Comparison of ENCODE assay signal across 15 cellular contexts in genomic region chr20:688809-689208, GRCh38. TPM values are rescaled to one million over a fixed set of nuclear protein-coding genes. Genes with fewer than 3 reads are reported as not detected.
DNase-seq lines count a peak whose midpoint lies in the region; ATAC-seq and TF ChIP-seq lines count a peak whose summit lies in the region.
"Had no signal": no experiment of that assay in that cellular context is flagged by ENCODE, and none has a peak within 500 bp of the region (broad histone marks: within the 10 kb centered on the region; RNA-seq: fewer than 3 reads in every experiment).

No MANE protein-coding gene starts in this region.

- DNase-seq in M059J (ENCODE audit: low read depth) (peak; percentile 38), ecto neural progenitor cell (ENCODE audit: low spot score) (peak; percentile 80), neural crest cell (ENCODE audit: low read depth, low spot score) (no peak)
- DNase-seq in CD4-positive, alpha-beta T cell, result no peak
- DNase-seq in activated naive CD4-positive, alpha-beta T cell treated with anti-CD3 and anti-CD28 coated beads for 36 hours, result no peak
- DNase-seq: COR-L47, naive B cell, NCI-H1417 treated with DMSO at 0.1 percent for 48 hours, T-helper 1 cell had no signal

- no peaks in the 10 kb centered on the region for H3K36me3 Mint-ChIP-seq in neural crest cell (ENCODE audit: low read depth)
- no peaks in the 10 kb centered on the region for H3K36me3 Mint-ChIP-seq in CD4-positive, alpha-beta T cell (ENCODE audit: low read depth)
- H3K36me3 Mint-ChIP-seq in activated naive CD4-positive, alpha-beta T cell treated with anti-CD3 and anti-CD28 coated beads for 36 hours (ENCODE audit: low read depth), result no peaks in the 10 kb centered on the region
- H3K36me3 Mint-ChIP-seq: naive B cell had no signal

- peaks cover 12% of the 10 kb centered on the region for H3K4me1 Mint-ChIP-seq in neural crest cell
- H3K4me1 Mint-ChIP-seq in CD4-positive, alpha-beta T cell (ENCODE audit: low read depth), result no peaks in the 10 kb centered on the region
- no peaks in the 10 kb centered on the region for H3K4me1 Mint-ChIP-seq in activated naive CD4-positive, alpha-beta T cell treated with anti-CD3 and anti-CD28 coated beads for 36 hours (ENCODE audit: low read depth)
- H3K4me1 Mint-ChIP-seq: naive B cell had no signal

- intact Hi-C loops in CD4-positive, alpha-beta T cell (cut with DNase I, micrococcal nuclease), result no loop called here
- intact Hi-C loops in activated naive CD4-positive, alpha-beta T cell treated with anti-CD3 and anti-CD28 coated beads for 36 hours (cut with micrococcal nuclease), result no loop called here

- peaks cover 61% of the 10 kb centered on the region for H3K27me3 Mint-ChIP-seq in neural crest cell (ENCODE audit: low read depth)
- peaks cover 41% of the 10 kb centered on the region for H3K27me3 Mint-ChIP-seq in CD4-positive, alpha-beta T cell
- peaks cover 16% of the 10 kb centered on the region for H3K27me3 Mint-ChIP-seq in activated naive CD4-positive, alpha-beta T cell treated with anti-CD3 and anti-CD28 coated beads for 36 hours (ENCODE audit: low read depth)

- no peaks in the 10 kb centered on the region for H3K9me3 ChIP-seq in ES-I3 (ENCODE audit: control insufficient read depth, insufficient read depth, low read length)
- no peaks in the 10 kb centered on the region for H3K9me3 ChIP-seq in CD4-positive, alpha-beta T cell (ENCODE audit: control insufficient read depth, low read length)
- H3K9me3 ChIP-seq: thoracic aorta had no signal

- H3K27ac Mint-ChIP-seq in neural crest cell (ENCODE audit: unreplicated experiment), result no peak overlapping the region
- H3K27ac Mint-ChIP-seq in CD4-positive, alpha-beta T cell, result no peak overlapping the region
- no peak overlapping the region for H3K27ac Mint-ChIP-seq in activated naive CD4-positive, alpha-beta T cell treated with anti-CD3 and anti-CD28 coated beads for 36 hours

- H3K9ac ChIP-seq in ES-I3 (ENCODE audit: low read depth, low read length), result 0 out of 2 replicates have a peak overlapping the region, but pooled peaks have one; percentile 13

- POLR2A ChIA-PET in CD4-positive, alpha-beta T cell (lab: Charles Lee), result no interaction called here

- no peak for ATAC-seq in HG03378 (IDR thresholded peaks at IDR 0.05; ENCODE audit: unreplicated experiment)
- ATAC-seq in CD4-positive, alpha-beta T cell (ENCODE audit: poor library complexity), result no peak

- peak; percentile 29 for TF ChIP-seq CTCF in neural crest cell (conservative IDR thresholded peaks at IDR 0.05)
- TF ChIP-seq CTCF in CD4-positive, alpha-beta T cell (IDR thresholded peaks at IDR 0.05), result no peak

- H3K9me3 Mint-ChIP-seq in neural crest cell, result no peaks in the 10 kb centered on the region
- no peaks in the 10 kb centered on the region for H3K9me3 Mint-ChIP-seq in CD4-positive, alpha-beta T cell
- no peaks in the 10 kb centered on the region for H3K9me3 Mint-ChIP-seq in activated naive CD4-positive, alpha-beta T cell treated with anti-CD3 and anti-CD28 coated beads for 36 hours

- H3K4me1 ChIP-seq in ES-I3 (ENCODE audit: insufficient read depth, low read length), result peaks cover 11% of the 10 kb centered on the region; the same call in 1 of the 2 replicates

- CTCF ChIA-PET in CD4-positive, alpha-beta T cell (lab: Charles Lee), result no interaction called here
- CTCF ChIA-PET in activated naive CD4-positive, alpha-beta T cell treated with anti-CD3 and anti-CD28 coated beads for 36 hours (lab: Charles Lee), result no interaction called here

- no peak overlapping the region for H3K4me3 Mint-ChIP-seq in neural crest cell
- no peak overlapping the region for H3K4me3 Mint-ChIP-seq in CD4-positive, alpha-beta T cell
- no peak overlapping the region for H3K4me3 Mint-ChIP-seq in activated naive CD4-positive, alpha-beta T cell treated with anti-CD3 and anti-CD28 coated beads for 36 hours
- H3K4me3 Mint-ChIP-seq: naive B cell had no signal

- no peaks in the 10 kb centered on the region for H3K36me3 ChIP-seq in ES-I3 (ENCODE audit: insufficient read depth, low read length)
- H3K36me3 ChIP-seq: thoracic aorta had no signal

- no peak overlapping the region for H3K27ac ChIP-seq in CD4-positive, alpha-beta T cell (ENCODE audit: low read depth, low read length)
- H3K27ac ChIP-seq: skin epidermis, thoracic aorta had no signal

- H3K27me3 ChIP-seq in CD4-positive, alpha-beta T cell (ENCODE audit: control insufficient read depth, insufficient read depth, low read length), result no peaks in the 10 kb centered on the region

RNA-seq across cellular contexts. Expression of gene SCRT2, which starts 13.2 kb away (rescaled TPM):
- not detected in 2 replicates for total RNA-seq in M059J (2014; rRNA removed; shearing (Covaris generic))
- 3.7 and 4.1 TPM in 2 replicates for total RNA-seq in neural crest cell
- total RNA-seq in CD4-positive, alpha-beta T cell, result not detected
- total RNA-seq in activated naive CD4-positive, alpha-beta T cell treated with anti-CD3 and anti-CD28 coated beads for 36 hours, result not detected
- total RNA-seq: chondrocyte, fibroblast of lung, thoracic aorta had no signal

RNA-seq across cellular contexts. Expression of gene SRXN1, which starts 35.8 kb away (rescaled TPM):
- 48.0 and 53.7 TPM in 2 replicates for total RNA-seq in M059J (2014; rRNA removed; shearing (Covaris generic))
- total RNA-seq in neural crest cell, result 10.7 and 12.6 TPM in 2 replicates
- total RNA-seq in CD4-positive, alpha-beta T cell, result 1 to 10 TPM; 1.2 to 1.4 TPM
- total RNA-seq in activated naive CD4-positive, alpha-beta T cell treated with anti-CD3 and anti-CD28 coated beads for 36 hours, result 1 to 10 TPM; 6.7 to 6.8 TPM

Comparison
In these comparisons a context has a peak if more than half of its experiments do, and no peak if none do; other contexts are left out.
1. DNase-seq: peak in M059J (single experiment) and ecto neural progenitor cell (single experiment); none in neural crest cell (single experiment), CD4-positive, alpha-beta T cell (0 of 10) and activated naive CD4-positive, alpha-beta T cell treated with anti-CD3 and anti-CD28 coated beads for 36 hours (single experiment).